8 cellular contexts compared by ENCODE assay signal in genomic region chr11:353315-353857, GRCh38. TPM values are rescaled to one million over a fixed set of nuclear protein-coding genes. Genes with fewer than 3 reads are reported as not detected.
DNase-seq lines count a peak whose midpoint lies in the region; ATAC-seq and TF ChIP-seq lines count a peak whose summit lies in the region.

No MANE protein-coding gene starts in this region.

- TF ChIP-seq CTCF in tibial artery (IDR thresholded peaks at IDR 0.05): no peak

- intact Hi-C loops in tibial artery (cut with DNase I; ENCODE audit: low total_unique reads): no loop called here

- ATAC-seq in HG02763 (IDR thresholded peaks at IDR 0.05; ENCODE audit: unreplicated experiment) (no peak), esophagus mucosa (no peak)

- H3K36me3 ChIP-seq in tibial artery: no peaks in the 10 kb centered on the region

- H3K9me3 ChIP-seq in tibial artery: no peaks in the 10 kb centered on the region

- peaks cover 0 to 33% (median 26%) of the 10 kb centered on the region in 4 donors for H3K4me1 ChIP-seq in tibial artery

- DNase-seq in activated CD8-positive, alpha-beta memory T cell treated with anti-CD3 and anti-CD28 coated beads, Interleukin-2, amount 50 U/mL, for 48 hours: peak; percentile 54
- no peak for DNase-seq in activated CD8-positive, alpha-beta memory T cell treated with anti-CD3 and anti-CD28 coated beads for 24 hours
- DNase-seq in lung microvascular endothelial cell (ENCODE audit: low read depth in 2 of 2) (peak; percentile 38 to 94), tibial artery (peak; percentile 92 to 96), NCI-H1092 (lab: John Stamatoyannopoulos, UW) (no peak)

- H3K4me3 ChIP-seq in tibial artery: no peak overlapping the region

- H3K27ac ChIP-seq in cingulate gyrus (ENCODE audit: low read depth, low read length): peak overlapping the region; percentile 95
- peak overlapping the region; percentile 94 to 97 for H3K27ac ChIP-seq in tibial artery

- H3K27me3 ChIP-seq in tibial artery: peaks cover 0 to 4% of the 10 kb centered on the region in 2 donors

RNA-seq across cellular contexts. Expression of gene B4GALNT4, which starts 15.9 kb away (rescaled TPM):
- total RNA-seq in lung microvascular endothelial cell: 0.20 and 0.65 TPM in 2 replicates
- total RNA-seq in esophagus mucosa: 0.32 TPM

RNA-seq across cellular contexts. Expression of gene IFITM3, which starts 32.7 kb away (rescaled TPM):
- total RNA-seq in lung microvascular endothelial cell (37.3 and 51.6 TPM in 2 replicates), esophagus mucosa (180 TPM)

RNA-seq across cellular contexts. Expression of gene IFITM1, which starts 39.5 kb away (rescaled TPM):
- 0.20 and 0.87 TPM in 2 replicates for total RNA-seq in lung microvascular endothelial cell
- 59.8 TPM for total RNA-seq in esophagus mucosa

RNA-seq across cellular contexts. Expression of gene PKP3, which starts 40.6 kb away (rescaled TPM):
- total RNA-seq in lung microvascular endothelial cell (0.22 and 0.40 TPM in 2 replicates), esophagus mucosa (359 TPM)

RNA-seq across cellular contexts. Expression of gene IFITM2, which starts 45.8 kb away (rescaled TPM):
- 32.1 and 71.9 TPM in 2 replicates for total RNA-seq in lung microvascular endothelial cell
- 94.0 TPM for total RNA-seq in esophagus mucosa

Comparison
In these comparisons a context has a peak if more than half of its experiments do, and no peak if none do; other contexts are left out.
1. DNase-seq: peak in activated CD8-positive, alpha-beta memory T cell treated with anti-CD3 and anti-CD28 coated beads, Interleukin-2, amount 50 U/mL, for 48 hours (single experiment), lung microvascular endothelial cell (2 of 2) and tibial artery (2 of 2); none in activated CD8-positive, alpha-beta memory T cell treated with anti-CD3 and anti-CD28 coated beads for 24 hours (single experiment) and NCI-H1092 (single experiment).
2. RNA of gene IFITM1, which starts 39.5 kb away (total RNA-seq): 59.8 TPM in esophagus mucosa (single experiment); 0.20 to 0.87 TPM in lung microvascular endothelial cell; every median in the first group is over 10 times any median in the second.